Comparison of ENCODE assay signal across 21 cellular contexts in the genomic region with DNA sequence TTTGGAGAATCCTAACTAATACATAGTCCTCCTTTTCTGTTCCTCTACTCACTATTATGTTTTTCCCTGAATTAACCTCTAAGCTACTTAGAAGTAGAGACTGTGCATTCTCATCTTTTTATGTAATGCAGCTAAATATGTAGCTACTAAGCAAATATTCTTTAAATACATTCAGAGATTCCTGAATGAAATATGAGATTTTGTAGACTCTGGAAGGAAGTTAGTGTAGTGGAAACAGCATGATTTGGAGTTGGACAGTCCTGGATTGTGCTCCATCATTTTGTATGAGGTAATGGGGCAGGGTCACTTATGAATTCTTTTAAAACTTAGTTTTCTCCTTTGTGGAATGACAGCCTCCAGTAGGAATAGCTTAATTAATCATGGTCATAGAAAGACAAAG. TPM values are rescaled to one million over a fixed set of nuclear protein-coding genes. Genes with fewer than 3 reads are reported as not detected.
DNase-seq lines count a peak whose midpoint lies in the region; ATAC-seq and TF ChIP-seq lines count a peak whose summit lies in the region.
"Had no signal": no experiment of that assay in that cellular context is flagged by ENCODE, and none has a peak within 500 bp of the region (broad histone marks: within the 10 kb centered on the region; RNA-seq: fewer than 3 reads in every experiment).

No MANE protein-coding gene starts in this region.

- H3K4me1 Mint-ChIP-seq in activated CD4-positive, alpha-beta T cell treated with anti-CD3 and anti-CD28 coated beads for 36 hours, result no peaks in the 10 kb centered on the region
- H3K4me1 Mint-ChIP-seq: H9 had no signal

- no peaks in the 10 kb centered on the region for H3K9me2 ChIP-seq in PC-3 (replicated peaks; ENCODE audit: low read length)

- no peak overlapping the region for H3K9ac ChIP-seq in PC-3 (ENCODE audit: low read length)

- no peaks in the 10 kb centered on the region for H4K20me1 ChIP-seq in PC-3 (ENCODE audit: low read length)

- no peaks in the 10 kb centered on the region for H3K9me3 ChIP-seq in PC-3 (ENCODE audit: low read length)
- H3K9me3 ChIP-seq in thoracic aorta, result no peaks in the 10 kb centered on the region
- H3K9me3 ChIP-seq: BE2C had no signal

- in situ Hi-C loops in brain microvascular endothelial cell (cut with HindIII; ENCODE audit: low pct_ligation_motif_present, low sequenced_read_pairs), result no loop called here

- peaks cover 6% of the 10 kb centered on the region; the same call in 1 of the 2 replicates for H3K4me1 ChIP-seq in PC-3 (ENCODE audit: insufficient read depth, low read length)
- H3K4me1 ChIP-seq in thoracic aorta (ENCODE audit: control insufficient read depth in 1 of 2, low read depth in 2 of 2), result peaks cover 5 to 52% of the 10 kb centered on the region in 2 donors
- H3K4me1 ChIP-seq: BE2C had no signal

- H3F3A ChIP-seq in PC-3 (ENCODE audit: low read length, unreplicated experiment), result no peaks in the 10 kb centered on the region

- H2AFZ ChIP-seq in PC-3 (ENCODE audit: low read length), result no peak overlapping the region

- no peak for DNase-seq in PC-3
- no peak for DNase-seq in brain microvascular endothelial cell
- DNase-seq in fibroblast of the aortic adventitia (ENCODE audit: low read depth), result peak; percentile 51
- DNase-seq in thoracic aorta (ENCODE audit: low spot score), result no peak
- no peak for DNase-seq in RWPE1 (ENCODE audit: low spot score)
- DNase-seq in activated CD4-positive, alpha-beta T cell treated with anti-CD3 and anti-CD28 coated beads for 36 hours, result no peak
- DNase-seq: BE2C, DMS53, H9, HFFc6, MV-4-11, NCI-H1105 treated with DMSO at 0.1 percent for 48 hours, NCI-H2029 treated with DMSO at 0.1 percent for 48 hours, NCI-H2171, NCI-H526 treated with DMSO at 0.1 percent for 48 hours, SHP77 had no signal

- H3K4me3 ChIP-seq in PC-3 (ENCODE audit: low read length) (no peak overlapping the region), brain microvascular endothelial cell (ENCODE audit: low read depth, low read length) (no peak overlapping the region), fibroblast of the aortic adventitia (ENCODE audit: low read depth, low read length) (no peak overlapping the region), thoracic aorta (no peak overlapping the region)
- H3K4me3 ChIP-seq: GM12878 had no signal

- CTCF ChIA-PET in PC-3 (lab: Charles Lee), result no interaction called here
- CTCF ChIA-PET in RWPE1 (lab: Yijun Ruan, JAX), result no interaction called here
- CTCF ChIA-PET in activated CD4-positive, alpha-beta T cell treated with anti-CD3 and anti-CD28 coated beads for 36 hours (lab: Charles Lee), result no interaction called here

- peaks cover 2% of the 10 kb centered on the region for H3K9me3 Mint-ChIP-seq in activated CD4-positive, alpha-beta T cell treated with anti-CD3 and anti-CD28 coated beads for 36 hours (ENCODE audit: low read depth)
- H3K9me3 Mint-ChIP-seq: H9, HFFc6 had no signal

- H3K36me3 ChIP-seq in PC-3 (ENCODE audit: low read depth, low read length) (no peaks in the 10 kb centered on the region), brain microvascular endothelial cell (replicated peaks) (no peaks in the 10 kb centered on the region), thoracic aorta (no peaks in the 10 kb centered on the region)
- H3K36me3 ChIP-seq: BE2C had no signal

- no peak overlapping the region for H3K27ac ChIP-seq in PC-3 (ENCODE audit: low read length)
- peak overlapping the region; percentile 43 for H3K27ac ChIP-seq in brain microvascular endothelial cell
- H3K27ac ChIP-seq in thoracic aorta, result peak overlapping the region; percentile 56 to 57
- no peak overlapping the region for H3K27ac ChIP-seq in RWPE1

- no TSS peak for BruUV-seq in PC-3 (replicated peaks; lab: Mats Ljungman, UMichigan)

- no peak overlapping the region for H3K4me2 ChIP-seq in PC-3 (ENCODE audit: low read length)

- H3K4me3 Mint-ChIP-seq in activated CD4-positive, alpha-beta T cell treated with anti-CD3 and anti-CD28 coated beads for 36 hours, result no peak overlapping the region
- H3K4me3 Mint-ChIP-seq: H9, HFFc6 had no signal

- no peak overlapping the region for H3K27ac Mint-ChIP-seq in activated CD4-positive, alpha-beta T cell treated with anti-CD3 and anti-CD28 coated beads for 36 hours
- H3K27ac Mint-ChIP-seq: H9, HFFc6 had no signal

- POLR2A ChIA-PET in PC-3 (lab: Charles Lee; ENCODE audit: unreplicated experiment) (no interaction called here), RWPE1 (lab: Yijun Ruan, JAX; ENCODE audit: low non-redundant PET) (no interaction called here)
- POLR2A ChIA-PET in activated CD4-positive, alpha-beta T cell treated with anti-CD3 and anti-CD28 coated beads for 36 hours (lab: Charles Lee), result no interaction called here

- ATAC-seq in PC-3 (peak; percentile 83), thoracic aorta (ENCODE audit: insufficient number of reproducible peaks, low FRiP score, low read depth) (no peak), HG03565 (IDR thresholded peaks at IDR 0.05; ENCODE audit: unreplicated experiment) (no peak)
- ATAC-seq in activated CD4-positive, alpha-beta T cell treated with anti-CD3 and anti-CD28 coated beads for 36 hours, result no peak
- ATAC-seq: GM12878 had no signal

- H3K27me3 ChIP-seq in PC-3 (ENCODE audit: low read length) (no peaks in the 10 kb centered on the region), brain microvascular endothelial cell (replicated peaks) (no peaks in the 10 kb centered on the region), thoracic aorta (replicated peaks; ENCODE audit: insufficient read depth) (no peaks in the 10 kb centered on the region)
- H3K27me3 ChIP-seq: BE2C had no signal

- no peaks in the 10 kb centered on the region for H3K27me3 Mint-ChIP-seq in activated CD4-positive, alpha-beta T cell treated with anti-CD3 and anti-CD28 coated beads for 36 hours

- H3K36me3 Mint-ChIP-seq in activated CD4-positive, alpha-beta T cell treated with anti-CD3 and anti-CD28 coated beads for 36 hours (ENCODE audit: low read depth), result peaks cover 8% of the 10 kb centered on the region

- H3K79me2 ChIP-seq in PC-3 (ENCODE audit: low read length), result no peaks in the 10 kb centered on the region

- TF ChIP-seq CTCF in PC-3 (conservative IDR thresholded peaks at IDR 0.05; ENCODE audit: low read depth, low read length), result no peak
- TF ChIP-seq CTCF in brain microvascular endothelial cell (IDR thresholded peaks at IDR 0.05; ENCODE audit: low read depth, low read length, missing control alignments), result no peak
- no peak for TF ChIP-seq CTCF in fibroblast of the aortic adventitia (IDR thresholded peaks at IDR 0.05; ENCODE audit: insufficient read depth, low read length)
- TF ChIP-seq CTCF in thoracic aorta (IDR thresholded peaks at IDR 0.05), result no peak
- TF ChIP-seq CTCF in RWPE1 (conservative IDR thresholded peaks at IDR 0.05; ENCODE audit: low read depth), result no peak

- intact Hi-C loops in PC-3 (cut with micrococcal nuclease), result loop anchor here (5.0 kb wide), 1 partner anchor 92 kb away; no protein-coding TSS in a partner anchor
- intact Hi-C loops in activated CD4-positive, alpha-beta T cell treated with anti-CD3 and anti-CD28 coated beads for 36 hours (cut with DNase I, micrococcal nuclease), result no loop called here

RNA-seq across cellular contexts. Expression of a gene that starts 24.7 kb away (rescaled TPM):
- total RNA-seq in PC-3 (2014; rRNA removed) (not detected in 2 replicates), fibroblast of the aortic adventitia (ENCODE audit: low replicate concordance) (not detected in 2 replicates), thoracic aorta (not detected)
- total RNA-seq in activated CD4-positive, alpha-beta T cell treated with anti-CD3 and anti-CD28 coated beads for 36 hours, result not detected
- total RNA-seq: A673, GM12878, H9, HFFc6, HT1080, RPMI7951 had no signal

RNA-seq across cellular contexts. Expression of a gene that starts 53.6 kb away (rescaled TPM):
- total RNA-seq in PC-3 (2014; rRNA removed), result 30.9 and 43.4 TPM in 2 replicates
- 34.5 and 40.5 TPM in 2 replicates for total RNA-seq in fibroblast of the aortic adventitia (ENCODE audit: low replicate concordance)
- total RNA-seq in thoracic aorta, result 10 to 100 TPM; 25.7 to 40.8 TPM
- total RNA-seq in activated CD4-positive, alpha-beta T cell treated with anti-CD3 and anti-CD28 coated beads for 36 hours, result 10 to 100 TPM; 16.1 to 18.3 TPM

Comparison
In these comparisons a context has a peak if more than half of its experiments do, and no peak if none do; other contexts are left out.
1. H3K27ac ChIP-seq: peak in brain microvascular endothelial cell (single experiment) and thoracic aorta (2 of 2); none in PC-3 (single experiment) and RWPE1 (single experiment).